1 cellular context compared by ENCODE assay signal in genomic region chr16:23148513-23149266, GRCh38.
TF ChIP-seq lines count a peak whose summit lies in the region.

No MANE protein-coding gene starts in this region.

TF ChIP-seq in HepG2, 621 proteins besides CTCF, POLR2A, EP300 and RAD21 (continued from another document and continues in another):
- TF ChIP-seq FOXK1 (CRISPR knock-in tag; IDR thresholded peaks at IDR 0.05; ENCODE audit: borderline replicate concordance, low read depth), result peak; percentile 44; the same call in 1 of the 2 replicates
- TF ChIP-seq, protein P1, sequence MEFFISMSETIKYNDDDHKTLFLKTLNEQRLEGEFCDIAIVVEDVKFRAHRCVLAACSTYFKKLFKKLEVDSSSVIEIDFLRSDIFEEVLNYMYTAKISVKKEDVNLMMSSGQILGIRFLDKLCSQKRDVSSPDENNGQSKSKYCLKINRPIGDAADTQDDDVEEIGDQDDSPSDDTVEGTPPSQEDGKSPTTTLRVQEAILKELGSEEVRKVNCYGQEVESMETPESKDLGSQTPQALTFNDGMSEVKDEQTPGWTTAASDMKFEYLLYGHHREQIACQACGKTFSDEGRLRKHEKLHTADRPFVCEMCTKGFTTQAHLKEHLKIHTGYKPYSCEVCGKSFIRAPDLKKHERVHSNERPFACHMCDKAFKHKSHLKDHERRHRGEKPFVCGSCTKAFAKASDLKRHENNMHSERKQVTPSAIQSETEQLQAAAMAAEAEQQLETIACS (CRISPR knock-in tag; IDR thresholded peaks at IDR 0.05), result peak; percentile 86
- TF ChIP-seq, protein P2, sequence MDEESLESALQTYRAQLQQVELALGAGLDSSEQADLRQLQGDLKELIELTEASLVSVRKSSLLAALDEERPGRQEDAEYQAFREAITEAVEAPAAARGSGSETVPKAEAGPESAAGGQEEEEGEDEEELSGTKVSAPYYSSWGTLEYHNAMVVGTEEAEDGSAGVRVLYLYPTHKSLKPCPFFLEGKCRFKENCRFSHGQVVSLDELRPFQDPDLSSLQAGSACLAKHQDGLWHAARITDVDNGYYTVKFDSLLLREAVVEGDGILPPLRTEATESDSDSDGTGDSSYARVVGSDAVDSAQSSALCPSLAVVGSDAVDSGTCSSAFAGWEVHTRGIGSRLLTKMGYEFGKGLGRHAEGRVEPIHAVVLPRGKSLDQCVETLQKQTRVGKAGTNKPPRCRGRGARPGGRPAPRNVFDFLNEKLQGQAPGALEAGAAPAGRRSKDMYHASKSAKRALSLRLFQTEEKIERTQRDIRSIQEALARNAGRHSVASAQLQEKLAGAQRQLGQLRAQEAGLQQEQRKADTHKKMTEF (CRISPR knock-in tag; IDR thresholded peaks at IDR 0.05), result peak; percentile 87
- TF ChIP-seq RCOR2 (CRISPR knock-in tag; IDR thresholded peaks at IDR 0.05), result 0 out of 2 replicates have a peak, but pooled peaks have one; percentile 3
- TF ChIP-seq DZIP1 (CRISPR knock-in tag; IDR thresholded peaks at IDR 0.05), result 0 out of 2 replicates have a peak, but pooled peaks have one; percentile 57
- TF ChIP-seq, protein P3, sequence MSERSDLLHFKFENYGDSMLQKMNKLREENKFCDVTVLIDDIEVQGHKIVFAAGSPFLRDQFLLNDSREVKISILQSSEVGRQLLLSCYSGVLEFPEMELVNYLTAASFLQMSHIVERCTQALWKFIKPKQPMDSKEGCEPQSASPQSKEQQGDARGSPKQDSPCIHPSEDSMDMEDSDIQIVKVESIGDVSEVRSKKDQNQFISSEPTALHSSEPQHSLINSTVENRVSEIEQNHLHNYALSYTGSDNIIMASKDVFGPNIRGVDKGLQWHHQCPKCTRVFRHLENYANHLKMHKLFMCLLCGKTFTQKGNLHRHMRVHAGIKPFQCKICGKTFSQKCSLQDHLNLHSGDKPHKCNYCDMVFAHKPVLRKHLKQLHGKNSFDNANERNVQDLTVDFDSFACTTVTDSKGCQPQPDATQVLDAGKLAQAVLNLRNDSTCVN (CRISPR knock-in tag; IDR thresholded peaks at IDR 0.05; ENCODE audit: borderline replicate concordance), result 0 out of 2 replicates have a peak, but pooled peaks have one; percentile 22
- 0 out of 2 replicates have a peak, but pooled peaks have one; percentile 8 for TF ChIP-seq MTF2 (CRISPR knock-in tag; IDR thresholded peaks at IDR 0.05; ENCODE audit: borderline replicate concordance)
- peak; percentile 80 for TF ChIP-seq ZBTB20 (CRISPR knock-in tag; IDR thresholded peaks at IDR 0.05; ENCODE audit: borderline replicate concordance, low read depth)
- TF ChIP-seq, protein P4, sequence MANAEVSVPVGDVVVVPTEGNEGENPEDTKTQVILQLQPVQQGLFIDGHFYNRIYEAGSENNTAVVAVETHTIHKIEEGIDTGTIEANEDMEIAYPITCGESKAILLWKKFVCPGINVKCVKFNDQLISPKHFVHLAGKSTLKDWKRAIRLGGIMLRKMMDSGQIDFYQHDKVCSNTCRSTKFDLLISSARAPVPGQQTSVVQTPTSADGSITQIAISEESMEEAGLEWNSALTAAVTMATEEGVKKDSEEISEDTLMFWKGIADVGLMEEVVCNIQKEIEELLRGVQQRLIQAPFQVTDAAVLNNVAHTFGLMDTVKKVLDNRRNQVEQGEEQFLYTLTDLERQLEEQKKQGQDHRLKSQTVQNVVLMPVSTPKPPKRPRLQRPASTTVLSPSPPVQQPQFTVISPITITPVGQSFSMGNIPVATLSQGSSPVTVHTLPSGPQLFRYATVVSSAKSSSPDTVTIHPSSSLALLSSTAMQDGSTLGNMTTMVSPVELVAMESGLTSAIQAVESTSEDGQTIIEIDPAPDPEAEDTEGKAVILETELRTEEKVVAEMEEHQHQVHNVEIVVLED (CRISPR knock-in tag; IDR thresholded peaks at IDR 0.05; ENCODE audit: borderline replicate concordance), result 0 out of 2 replicates have a peak, but pooled peaks have one; percentile 58
- peak; percentile 53; the same call in 1 of the 2 replicates for TF ChIP-seq SMYD3 (CRISPR knock-in tag; IDR thresholded peaks at IDR 0.05)
- TF ChIP-seq BORCS8-MEF2B (CRISPR knock-in tag; IDR thresholded peaks at IDR 0.05), result peak; percentile 89
- TF ChIP-seq GATAD2A (CRISPR knock-in tag; IDR thresholded peaks at IDR 0.05), result no peak
- TF ChIP-seq REL (CRISPR knock-in tag; conservative IDR thresholded peaks at IDR 0.05), result peak; percentile 92; the same call in 1 of the 2 replicates
- TF ChIP-seq ZNF672 (CRISPR knock-in tag; IDR thresholded peaks at IDR 0.05), result peak; percentile 82; the same call in 1 of the 2 replicates
- TF ChIP-seq NR2F2 (IDR thresholded peaks at IDR 0.05; ENCODE audit: borderline replicate concordance, low read depth), result peak; percentile 55; the same call in 1 of the 2 replicates
- TF ChIP-seq NR0B2 (CRISPR knock-in tag; IDR thresholded peaks at IDR 0.05), result peak; percentile 75
- 0 out of 2 replicates have a peak, but pooled peaks have one; percentile 9 for TF ChIP-seq MIXL1 (CRISPR knock-in tag; IDR thresholded peaks at IDR 0.05)
- TF ChIP-seq SRY (CRISPR knock-in tag; IDR thresholded peaks at IDR 0.05), result peak; percentile 69; the same call in 1 of the 2 replicates
- no peak for TF ChIP-seq ZBTB21 (CRISPR knock-in tag; IDR thresholded peaks at IDR 0.05)
- TF ChIP-seq ZNF883 (CRISPR knock-in tag; IDR thresholded peaks at IDR 0.05; ENCODE audit: not compliant biosample characterization), result peak; percentile 86
- peak; percentile 89 for TF ChIP-seq SAP130 (CRISPR knock-in tag; IDR thresholded peaks at IDR 0.05; ENCODE audit: low read depth)
- no peak for TF ChIP-seq TBL1XR1 (IDR thresholded peaks at IDR 0.05; ENCODE audit: borderline replicate concordance, low read length, partially characterized antibody)
- TF ChIP-seq ZFP90 (CRISPR knock-in tag; IDR thresholded peaks at IDR 0.05; ENCODE audit: borderline replicate concordance), result peak; percentile 68; the same call in 1 of the 2 replicates
- peak; percentile 92 for TF ChIP-seq ZMAT3 (CRISPR knock-in tag; conservative IDR thresholded peaks at IDR 0.05)
- TF ChIP-seq SPEN (CRISPR knock-in tag; IDR thresholded peaks at IDR 0.05; ENCODE audit: low read depth), result peak; percentile 79
- peak; percentile 73 for TF ChIP-seq SKI (IDR thresholded peaks at IDR 0.05; ENCODE audit: partially characterized antibody)
- TF ChIP-seq PBX3 (CRISPR knock-in tag; IDR thresholded peaks at IDR 0.05; ENCODE audit: borderline replicate concordance), result peak; percentile 44; the same call in 1 of the 2 replicates
- TF ChIP-seq ZNF703 (CRISPR knock-in tag; IDR thresholded peaks at IDR 0.05; ENCODE audit: borderline replicate concordance), result peak; percentile 32; the same call in 1 of the 2 replicates
- peak; percentile 42; the same call in 1 of the 2 replicates for TF ChIP-seq JUND (CRISPR knock-in tag; IDR thresholded peaks at IDR 0.05)
- TF ChIP-seq RNF2 (conservative IDR thresholded peaks at IDR 0.05; ENCODE audit: low read depth), result 0 out of 2 replicates have a peak, but pooled peaks have one; percentile 46
- peak; percentile 77 for TF ChIP-seq TARDBP (CRISPR knock-in tag; IDR thresholded peaks at IDR 0.05)
- peak; percentile 85 for TF ChIP-seq ZNF564 (CRISPR knock-in tag; IDR thresholded peaks at IDR 0.05)
- peak; percentile 95 for TF ChIP-seq MAX (IDR thresholded peaks at IDR 0.05)
- TF ChIP-seq ZSCAN9 (CRISPR knock-in tag; IDR thresholded peaks at IDR 0.05; ENCODE audit: borderline replicate concordance), result no peak
- TF ChIP-seq KMT2B (CRISPR knock-in tag; IDR thresholded peaks at IDR 0.05), result peak; percentile 46; the same call in 1 of the 2 replicates
- no peak for TF ChIP-seq ZNF256 (CRISPR knock-in tag; conservative IDR thresholded peaks at IDR 0.05)
- peak; percentile 63 for TF ChIP-seq AGO2 (optimal IDR thresholded peaks at IDR 0.05; ENCODE audit: low read depth, low read length)
- peak; percentile 56; the same call in 1 of the 2 replicates for TF ChIP-seq KDM5A (IDR thresholded peaks at IDR 0.05; ENCODE audit: borderline replicate concordance, low read length)
- no peak for TF ChIP-seq PREB (CRISPR knock-in tag; IDR thresholded peaks at IDR 0.05)
- TF ChIP-seq NFKB2 (CRISPR knock-in tag; IDR thresholded peaks at IDR 0.05; ENCODE audit: borderline replicate concordance), result 0 out of 2 replicates have a peak, but pooled peaks have one; percentile 66
- peak; percentile 34; the same call in 1 of the 2 replicates for TF ChIP-seq ZKSCAN8 (CRISPR knock-in tag; IDR thresholded peaks at IDR 0.05; ENCODE audit: borderline replicate concordance)
- peak; percentile 10; the same call in 1 of the 2 replicates for TF ChIP-seq ZNF616 (CRISPR knock-in tag; IDR thresholded peaks at IDR 0.05; ENCODE audit: low read depth)
- TF ChIP-seq CSRNP1 (CRISPR knock-in tag; IDR thresholded peaks at IDR 0.05), result peak; percentile 81; the same call in 1 of the 2 replicates
- peak; percentile 68; the same call in 1 of the 2 replicates for TF ChIP-seq ARID5B (CRISPR knock-in tag; IDR thresholded peaks at IDR 0.05)
- peak; percentile 86 for TF ChIP-seq RARA (CRISPR knock-in tag; IDR thresholded peaks at IDR 0.05)
- no peak for TF ChIP-seq FOSL1 (CRISPR knock-in tag; IDR thresholded peaks at IDR 0.05; ENCODE audit: borderline replicate concordance)
